In the genomic region with DNA sequence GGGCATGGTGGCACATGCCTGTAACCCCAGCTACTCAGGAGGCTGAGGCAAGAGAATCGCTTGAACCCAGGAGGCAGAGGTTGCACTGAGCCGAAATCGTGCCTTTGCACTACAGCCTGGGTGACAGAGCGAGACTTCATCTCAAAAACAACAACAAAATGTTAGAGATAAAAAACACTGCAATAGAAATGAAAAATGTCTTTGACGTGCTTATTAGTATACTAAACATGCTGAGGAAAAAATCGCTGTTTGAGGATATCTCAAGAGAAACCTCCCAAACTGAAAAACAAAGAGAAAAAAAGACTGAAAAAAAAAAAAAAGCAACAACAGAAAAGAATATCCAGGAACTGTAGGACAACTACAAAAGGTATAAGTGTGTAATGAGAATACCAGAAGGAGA, we compare ENCODE assay signal across 1 cellular context.
A peak's percentile ranks its signal among the peaks of the same experiment; 100 is the strongest.
TF ChIP-seq lines count a peak whose summit lies in the region.

No MANE protein-coding gene starts in this region.

TF ChIP-seq in HepG2, 621 proteins besides CTCF, POLR2A, EP300 and RAD21:
- TF ChIP-seq ZNF160 (CRISPR knock-in tag; IDR thresholded peaks at IDR 0.05) (peak; percentile 84; the same call in 1 of the 2 replicates), PCBP1 (IDR thresholded peaks at IDR 0.05; ENCODE audit: borderline replicate concordance, low read depth, low read length) (no peak)
